In genomic region chr15:63414474-63415201, GRCh38 we compare ENCODE assay signal across 23 cellular contexts. TPM values are rescaled to one million over a fixed set of nuclear protein-coding genes. Genes with fewer than 3 reads are reported as not detected.
"Had no signal": no experiment of that assay in that cellular context is flagged by ENCODE, and none has a peak within 500 bp of the region (broad histone marks: within the 10 kb centered on the region; RNA-seq: fewer than 3 reads in every experiment).

No MANE protein-coding gene starts in this region.

- ATAC-seq: activated CD8-positive, alpha-beta T cell treated with anti-CD3 and anti-CD28 coated beads for 36 hours; activated T-helper 17 cell treated with anti-CD3 and anti-CD28 coated beads, Interleukin-2, amount 50 U/mL, for 72 hours; effector memory CD8-positive, alpha-beta T cell; foreskin keratinocyte; left lung; SK-N-SH treated with all-trans-retinoic acid at 6 μM for 48 hours had no signal

- H3K9me3 ChIP-seq: left lung, suprapubic skin had no signal

- DNase-seq: activated B cell treated with CpG ODN at 0.5 μM for 24 hours; activated CD4-positive, alpha-beta T cell treated with anti-CD3 and anti-CD28 coated beads for 48 hours; activated CD8-positive, alpha-beta memory T cell treated with anti-CD3 and anti-CD28 coated beads, Interleukin-2, amount 50 U/mL, for 4 hours; activated CD8-positive, alpha-beta T cell treated with anti-CD3 and anti-CD28 coated beads for 36 hours; activated naive CD4-positive, alpha-beta T cell treated with Interleukin-2 at 50 U/mL for 16 hours; anterior cingulate cortex; caudate nucleus; effector memory CD8-positive, alpha-beta T cell; foreskin keratinocyte; glutamatergic neuron; left lung; mammary epithelial cell; midbrain; stimulated activated CD4-positive, alpha-beta T cell treated with anti-CD3 and anti-CD28 coated beads, Interleukin-2, amount 100 ng/mL, for 24 hours; trophoblast cell had no signal

- H3K4me1 ChIP-seq: foreskin keratinocyte, left lung, suprapubic skin had no signal

- H3K27ac ChIP-seq: epithelial cell of prostate, foreskin keratinocyte, left lung, suprapubic skin had no signal

- H3K36me3 ChIP-seq: left lung, suprapubic skin had no signal

- H3K4me1 Mint-ChIP-seq: activated B cell treated with CpG ODN at 0.5 μM for 24 hours had no signal

- H3K27ac Mint-ChIP-seq: activated B cell treated with CpG ODN at 0.5 μM for 24 hours; activated CD8-positive, alpha-beta T cell treated with anti-CD3 and anti-CD28 coated beads for 36 hours; activated T-helper 17 cell treated with anti-CD3 and anti-CD28 coated beads, Interleukin-2, amount 50 U/mL, for 72 hours; effector memory CD8-positive, alpha-beta T cell; progenitor cell of endocrine pancreas; stimulated activated naive CD8-positive, alpha-beta T cell treated with anti-CD3 and anti-CD28 coated beads, Interleukin-15, Interleukin-2, amounts not matched to agents 100 ng/mL and 50 ng/mL, for 24 hours had no signal

- H3K9me3 Mint-ChIP-seq: activated B cell treated with CpG ODN at 0.5 μM for 24 hours; activated CD8-positive, alpha-beta T cell treated with anti-CD3 and anti-CD28 coated beads for 36 hours; activated T-helper 17 cell treated with anti-CD3 and anti-CD28 coated beads, Interleukin-2, amount 50 U/mL, for 72 hours; effector memory CD8-positive, alpha-beta T cell; stimulated activated naive CD8-positive, alpha-beta T cell treated with anti-CD3 and anti-CD28 coated beads, Interleukin-15, Interleukin-2, amounts not matched to agents 100 ng/mL and 50 ng/mL, for 24 hours; T-cell had no signal

- H3K4me3 Mint-ChIP-seq: activated B cell treated with CpG ODN at 0.5 μM for 24 hours; activated CD8-positive, alpha-beta T cell treated with anti-CD3 and anti-CD28 coated beads for 36 hours; activated T-helper 17 cell treated with anti-CD3 and anti-CD28 coated beads, Interleukin-2, amount 50 U/mL, for 72 hours; brain; effector memory CD8-positive, alpha-beta T cell; stimulated activated naive CD8-positive, alpha-beta T cell treated with anti-CD3 and anti-CD28 coated beads, Interleukin-15, Interleukin-2, amounts not matched to agents 100 ng/mL and 50 ng/mL, for 24 hours; T-cell had no signal

- H3K4me3 ChIP-seq: left lung, suprapubic skin had no signal

- H3K36me3 Mint-ChIP-seq: brain, T-cell had no signal

- H3K27me3 ChIP-seq: left lung, suprapubic skin had no signal

- H3K27me3 Mint-ChIP-seq: brain; progenitor cell of endocrine pancreas; stimulated activated naive CD8-positive, alpha-beta T cell treated with anti-CD3 and anti-CD28 coated beads, Interleukin-15, Interleukin-2, amounts not matched to agents 100 ng/mL and 50 ng/mL, for 24 hours had no signal

RNA-seq across cellular contexts. Expression of gene CA12, which starts 33.0 kb away (rescaled TPM):
- total RNA-seq: activated B cell treated with CpG ODN at 0.5 μM for 24 hours had no signal
